Comparison of ENCODE assay signal across 8 cellular contexts in the genomic region with DNA sequence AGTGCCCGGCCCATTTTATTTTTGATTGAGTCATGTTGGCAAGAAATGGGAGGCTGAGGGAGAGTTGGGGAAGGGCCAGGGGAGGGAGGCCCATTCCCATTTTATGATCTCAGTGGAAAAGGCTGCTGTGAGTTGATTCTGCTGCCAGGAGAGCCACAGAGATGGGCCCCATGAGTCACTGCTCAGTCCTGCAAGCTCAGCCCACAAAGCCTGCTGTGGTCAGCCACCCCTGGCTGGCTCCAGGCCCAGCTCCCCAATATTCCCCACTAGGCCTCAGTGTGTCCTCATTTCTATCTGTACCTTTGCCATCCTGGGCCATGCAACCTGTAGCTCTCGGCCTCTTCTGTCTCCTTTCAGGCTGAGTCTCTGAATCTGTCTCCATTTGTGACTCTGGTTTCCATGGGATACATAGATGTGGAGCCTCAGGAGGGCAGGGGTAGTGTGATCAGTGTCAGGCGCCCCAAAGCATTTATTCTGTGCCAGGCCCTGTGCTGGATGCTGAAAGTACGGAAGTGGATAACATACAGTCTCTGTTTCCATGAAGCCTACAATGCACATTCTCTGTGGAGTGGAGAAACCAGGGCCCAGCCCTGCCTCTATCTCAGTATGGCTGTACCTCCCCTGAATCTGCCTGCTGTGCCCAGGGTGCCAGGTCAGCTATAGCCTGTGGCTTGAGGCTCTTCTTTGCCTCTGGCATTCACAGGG. TPM values are rescaled to one million over a fixed set of nuclear protein-coding genes. Genes with fewer than 3 reads are reported as not detected.
DNase-seq lines count a peak whose midpoint lies in the region; FAIRE-seq and TF ChIP-seq lines count a peak whose summit lies in the region.

No MANE protein-coding gene starts in this region.

- peak overlapping the region; percentile 96 for H3K27ac Mint-ChIP-seq in astrocyte (ENCODE audit: unreplicated experiment)

- FAIRE-seq in astrocyte (lab: Jason Lieb, UNC): peak; percentile 99

- H3K27me3 Mint-ChIP-seq in astrocyte (ENCODE audit: low read depth, unreplicated experiment): peaks cover 2% of the 10 kb centered on the region

- no peak overlapping the region for H3K4me3 Mint-ChIP-seq in astrocyte (ENCODE audit: unreplicated experiment)

- H3K27me3 ChIP-seq in astrocyte (ENCODE audit: insufficient read depth, low read length): no peaks in the 10 kb centered on the region

- no peaks in the 10 kb centered on the region for H4K20me1 ChIP-seq in astrocyte (ENCODE audit: insufficient read depth, low read length)

- H3K36me3 ChIP-seq in astrocyte (ENCODE audit: insufficient read depth, low read length): no peaks in the 10 kb centered on the region

- peak overlapping the region; percentile 82 for H3K4me2 ChIP-seq in astrocyte (ENCODE audit: low read length)

- no peak overlapping the region for H2AFZ ChIP-seq in astrocyte (ENCODE audit: low read depth, low read length)

- peak overlapping the region; percentile 35 for H3K4me3 ChIP-seq in astrocyte (ENCODE audit: insufficient read depth, low read depth, low read length)

- H3K9ac ChIP-seq in astrocyte (ENCODE audit: low read length): peak overlapping the region; percentile 75

- no peaks in the 10 kb centered on the region for H3K9me3 Mint-ChIP-seq in astrocyte (ENCODE audit: unreplicated experiment)

- peak; percentile 98 for DNase-seq in AG08395 (ENCODE audit: low spot score)
- peak in 50 of 76 experiments; percentile 4 to 80 (median 46) for DNase-seq in HUDEP-2 (lab: John Stamatoyannopoulos, UW; ENCODE audit: unreplicated experiment in 76 of 76)
- DNase-seq in astrocyte (ENCODE audit: low read depth): peak; percentile 99
- DNase-seq in lung microvascular endothelial cell (ENCODE audit: low read depth in 2 of 2): peak; percentile 88 to 95
- no peak for DNase-seq in NOMO-1 treated with dmso at 0.1 percent for 144 hours (lab: John Stamatoyannopoulos, UW; ENCODE audit: unreplicated experiment)
- no peak for DNase-seq in ecto neural progenitor cell (ENCODE audit: low spot score)
- DNase-seq in mesenteric fat pad (ENCODE audit: low spot score): no peak
- DNase-seq in NCI-H524 treated with DMSO at 0.1 percent for 48 hours (lab: John Stamatoyannopoulos, UW): no peak

- TF ChIP-seq CTCF in astrocyte (IDR thresholded peaks at IDR 0.05; ENCODE audit: insufficient read depth, low read depth, low read length): no peak

- no peaks in the 10 kb centered on the region for H3K9me3 ChIP-seq in astrocyte (ENCODE audit: insufficient read depth, low read depth, low read length)

- peaks cover 2% of the 10 kb centered on the region for H3K79me2 ChIP-seq in astrocyte (ENCODE audit: insufficient read depth, low read length)

- peaks cover 24% of the 10 kb centered on the region for H3K4me1 ChIP-seq in astrocyte (ENCODE audit: insufficient read depth, low read length)

- H3K36me3 Mint-ChIP-seq in astrocyte (ENCODE audit: low read depth, unreplicated experiment): no peaks in the 10 kb centered on the region

- peak overlapping the region; percentile 96 for H3K27ac ChIP-seq in astrocyte (ENCODE audit: low read depth, low read length)

- H3K4me1 Mint-ChIP-seq in astrocyte (ENCODE audit: low read depth, unreplicated experiment): peaks cover 16% of the 10 kb centered on the region

RNA-seq across cellular contexts. Expression of a gene that starts 1.9 kb away (rescaled TPM):
- total RNA-seq in astrocyte (1.8 and 2.4 TPM in 2 replicates), lung microvascular endothelial cell (5.8 and 10.2 TPM in 2 replicates), mesenteric fat pad (4.0 TPM)

RNA-seq across cellular contexts. Expression of a gene that starts 28.7 kb away (rescaled TPM):
- total RNA-seq in astrocyte (2.4 and 2.5 TPM in 2 replicates), lung microvascular endothelial cell (0.22 and 0.60 TPM in 2 replicates), mesenteric fat pad (0.55 TPM)

RNA-seq across cellular contexts. Expression of a gene that starts 30.2 kb away (rescaled TPM):
- total RNA-seq in astrocyte (38.1 and 40.5 TPM in 2 replicates), lung microvascular endothelial cell (12.0 and 23.4 TPM in 2 replicates), mesenteric fat pad (36.6 TPM)

RNA-seq across cellular contexts. Expression of a gene that starts 49.1 kb away (rescaled TPM):
- not detected in 2 replicates for total RNA-seq in astrocyte
- not detected in 2 replicates for total RNA-seq in lung microvascular endothelial cell
- total RNA-seq in mesenteric fat pad: not detected

RNA-seq across cellular contexts. Expression of a gene that starts 49.2 kb away (rescaled TPM):
- not detected in 2 replicates for total RNA-seq in astrocyte
- not detected in 2 replicates for total RNA-seq in lung microvascular endothelial cell
- 0.22 TPM for total RNA-seq in mesenteric fat pad

Comparison
In these comparisons a context has a peak if more than half of its experiments do, and no peak if none do; other contexts are left out.
1. DNase-seq: peak in AG08395 (single experiment), HUDEP-2 (50 of 76), astrocyte (single experiment) and lung microvascular endothelial cell (2 of 2); none in NOMO-1 treated with dmso at 0.1 percent for 144 hours (single experiment), ecto neural progenitor cell (single experiment), mesenteric fat pad (single experiment) and NCI-H524 treated with DMSO at 0.1 percent for 48 hours (single experiment).